In genomic region chr2:74304332-74305148, GRCh38 we compare ENCODE assay signal across 1 cellular context.
TF ChIP-seq lines count a peak whose summit lies in the region.

No MANE protein-coding gene starts in this region.

TF ChIP-seq in SK-N-SH treated with all-trans-retinoic acid at 6 μM for 48 hours, 23 proteins besides CTCF, POLR2A, EP300 and RAD21 (continued from another document):
- TF ChIP-seq, protein P1, sequence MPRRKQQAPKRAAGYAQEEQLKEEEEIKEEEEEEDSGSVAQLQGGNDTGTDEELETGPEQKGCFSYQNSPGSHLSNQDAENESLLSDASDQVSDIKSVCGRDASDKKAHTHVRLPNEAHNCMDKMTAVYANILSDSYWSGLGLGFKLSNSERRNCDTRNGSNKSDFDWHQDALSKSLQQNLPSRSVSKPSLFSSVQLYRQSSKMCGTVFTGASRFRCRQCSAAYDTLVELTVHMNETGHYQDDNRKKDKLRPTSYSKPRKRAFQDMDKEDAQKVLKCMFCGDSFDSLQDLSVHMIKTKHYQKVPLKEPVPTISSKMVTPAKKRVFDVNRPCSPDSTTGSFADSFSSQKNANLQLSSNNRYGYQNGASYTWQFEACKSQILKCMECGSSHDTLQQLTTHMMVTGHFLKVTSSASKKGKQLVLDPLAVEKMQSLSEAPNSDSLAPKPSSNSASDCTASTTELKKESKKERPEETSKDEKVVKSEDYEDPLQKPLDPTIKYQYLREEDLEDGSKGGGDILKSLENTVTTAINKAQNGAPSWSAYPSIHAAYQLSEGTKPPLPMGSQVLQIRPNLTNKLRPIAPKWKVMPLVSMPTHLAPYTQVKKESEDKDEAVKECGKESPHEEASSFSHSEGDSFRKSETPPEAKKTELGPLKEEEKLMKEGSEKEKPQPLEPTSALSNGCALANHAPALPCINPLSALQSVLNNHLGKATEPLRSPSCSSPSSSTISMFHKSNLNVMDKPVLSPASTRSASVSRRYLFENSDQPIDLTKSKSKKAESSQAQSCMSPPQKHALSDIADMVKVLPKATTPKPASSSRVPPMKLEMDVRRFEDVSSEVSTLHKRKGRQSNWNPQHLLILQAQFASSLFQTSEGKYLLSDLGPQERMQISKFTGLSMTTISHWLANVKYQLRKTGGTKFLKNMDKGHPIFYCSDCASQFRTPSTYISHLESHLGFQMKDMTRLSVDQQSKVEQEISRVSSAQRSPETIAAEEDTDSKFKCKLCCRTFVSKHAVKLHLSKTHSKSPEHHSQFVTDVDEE (CRISPR knock-in tag; IDR thresholded peaks at IDR 0.05), result no peak
- TF ChIP-seq TCF4 (CRISPR knock-in tag; IDR thresholded peaks at IDR 0.05; ENCODE audit: borderline replicate concordance), result no peak
- TF ChIP-seq PPARA (CRISPR knock-in tag; IDR thresholded peaks at IDR 0.05; ENCODE audit: borderline replicate concordance), result no peak
- TF ChIP-seq ZC3H10 (CRISPR knock-in tag; IDR thresholded peaks at IDR 0.05), result no peak
- TF ChIP-seq, protein P2, sequence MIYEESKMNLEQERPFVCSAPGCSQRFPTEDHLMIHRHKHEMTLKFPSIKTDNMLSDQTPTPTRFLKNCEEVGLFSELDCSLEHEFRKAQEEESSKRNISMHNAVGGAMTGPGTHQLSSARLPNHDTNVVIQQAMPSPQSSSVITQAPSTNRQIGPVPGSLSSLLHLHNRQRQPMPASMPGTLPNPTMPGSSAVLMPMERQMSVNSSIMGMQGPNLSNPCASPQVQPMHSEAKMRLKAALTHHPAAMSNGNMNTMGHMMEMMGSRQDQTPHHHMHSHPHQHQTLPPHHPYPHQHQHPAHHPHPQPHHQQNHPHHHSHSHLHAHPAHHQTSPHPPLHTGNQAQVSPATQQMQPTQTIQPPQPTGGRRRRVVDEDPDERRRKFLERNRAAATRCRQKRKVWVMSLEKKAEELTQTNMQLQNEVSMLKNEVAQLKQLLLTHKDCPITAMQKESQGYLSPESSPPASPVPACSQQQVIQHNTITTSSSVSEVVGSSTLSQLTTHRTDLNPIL (CRISPR knock-in tag; IDR thresholded peaks at IDR 0.05; ENCODE audit: low read depth), result no peak
- TF ChIP-seq CSDC2 (CRISPR knock-in tag; IDR thresholded peaks at IDR 0.05), result no peak
- no peak for TF ChIP-seq ZFP30 (CRISPR knock-in tag; IDR thresholded peaks at IDR 0.05)
- TF ChIP-seq ZNF70 (CRISPR knock-in tag; IDR thresholded peaks at IDR 0.05), result no peak
- TF ChIP-seq RARB (CRISPR knock-in tag; IDR thresholded peaks at IDR 0.05), result no peak
